9 cellular contexts compared by ENCODE assay signal in genomic region chr9:133132174-133132573, GRCh38. TPM values are rescaled to one million over a fixed set of nuclear protein-coding genes. Genes with fewer than 3 reads are reported as not detected.
DNase-seq lines count a peak whose midpoint lies in the region; ATAC-seq and TF ChIP-seq lines count a peak whose summit lies in the region.
"Had no signal": no experiment of that assay in that cellular context is flagged by ENCODE, and none has a peak within 500 bp of the region (broad histone marks: within the 10 kb centered on the region; RNA-seq: fewer than 3 reads in every experiment).

No MANE protein-coding gene starts in this region.

- no peaks in the 10 kb centered on the region for H3K36me3 ChIP-seq in HCT116 (ENCODE audit: control insufficient read depth in 1 of 2, insufficient read depth in 2 of 2, low read length in 2 of 2)
- no peaks in the 10 kb centered on the region for H3K36me3 ChIP-seq in Peyer's patch
- H3K36me3 ChIP-seq in endodermal cell (ENCODE audit: control insufficient read depth, insufficient read depth, low read length): no peaks in the 10 kb centered on the region
- H3K36me3 ChIP-seq in skeletal muscle tissue (ENCODE audit: control insufficient read depth in 3 of 3, insufficient read depth in 3 of 3, low read length in 3 of 3): peaks cover 0 to 3% (median 0%) of the 10 kb centered on the region in 3 donors
- H3K36me3 ChIP-seq in OCI-LY7 (ENCODE audit: insufficient read depth, low read length): no peaks in the 10 kb centered on the region

- H3K79me2 ChIP-seq in HCT116 (ENCODE audit: insufficient read depth, low read length): peaks cover 49% of the 10 kb centered on the region
- no peaks in the 10 kb centered on the region for H3K79me2 ChIP-seq in OCI-LY7 (ENCODE audit: insufficient read depth, low read depth, low read length)

- TF ChIP-seq POLR2A in HCT116 (IDR thresholded peaks at IDR 0.05; ENCODE audit: borderline replicate concordance, extremely low read depth, insufficient read depth, insufficient read length) (no peak), Peyer's patch (IDR thresholded peaks at IDR 0.05) (no peak)

- RAD21 ChIA-PET in HCT116 (lab: Charles Lee; ENCODE audit: low non-redundant PET in 1 of 2, low total read pairs in 2 of 2, uncharacterized antibody in 2 of 2, unreplicated experiment in 2 of 2): no interaction called here

- POLR2A ChIA-PET in HCT116 (lab: Charles Lee) (no interaction called here), OCI-LY7 (lab: Charles Lee) (no interaction called here)

- no peak overlapping the region for H3K4me3 Mint-ChIP-seq in endodermal cell

- BruUV-seq in HCT116 (replicated peaks; lab: Mats Ljungman, UMichigan) (no TSS peak), OCI-LY7 (replicated peaks; lab: Mats Ljungman, UMichigan) (no TSS peak)

- H3K4me1 ChIP-seq in HCT116 (ENCODE audit: control insufficient read depth in 1 of 2, insufficient read depth in 2 of 2, low read length in 2 of 2): peaks cover 46 to 72% of the 10 kb centered on the region in 2 experiments
- H3K4me1 ChIP-seq in Peyer's patch: peaks cover 30 to 88% (median 42%) of the 10 kb centered on the region in 4 donors
- peaks cover 15% of the 10 kb centered on the region for H3K4me1 ChIP-seq in endodermal cell (ENCODE audit: control insufficient read depth, insufficient read depth, low read length)
- H3K4me1 ChIP-seq in skeletal muscle tissue (ENCODE audit: control insufficient read depth in 3 of 3, insufficient read depth in 3 of 3, low read length in 3 of 3): peaks cover 62 to 80% (median 66%) of the 10 kb centered on the region in 3 donors
- peaks cover 24% of the 10 kb centered on the region for H3K4me1 ChIP-seq in OCI-LY7 (ENCODE audit: insufficient read depth, low read length, poor library complexity, severe bottlenecking)

- H3K9me2 ChIP-seq in HCT116 (ENCODE audit: insufficient read depth) (no peaks in the 10 kb centered on the region), OCI-LY7 (ENCODE audit: insufficient read depth, low read length) (no peaks in the 10 kb centered on the region)

- H3K9me3 Mint-ChIP-seq in endodermal cell: no peaks in the 10 kb centered on the region

- CTCF ChIA-PET in HCT116 (lab: Charles Lee): interaction anchor here (0.7 to 4.2 kb wide), 3 partner anchors 12 to 1571 kb away, joined by 3 to 61 read pairs (median 3); no protein-coding TSS in a partner anchor
- CTCF ChIA-PET in OCI-LY7 (lab: Charles Lee; ENCODE audit: unreplicated experiment): interaction anchor here (1.2 kb wide), 1 partner anchor 12 kb away, joined by 7 read pairs; no protein-coding TSS in a partner anchor

- H3K9ac ChIP-seq in HCT116 (ENCODE audit: low read length) (no peak overlapping the region), endodermal cell (ENCODE audit: extremely low read depth, low read length, poor library complexity, severe bottlenecking) (no peak overlapping the region), skeletal muscle tissue (ENCODE audit: low read depth in 1 of 3, low read length in 3 of 3) (peak overlapping the region; percentile 59 to 68 (median 63))

- H3K27ac ChIP-seq in HCT116 (ENCODE audit: low read depth, low read length) (no peak overlapping the region), Peyer's patch (peak overlapping the region; percentile 91 to 98 (median 94)), endodermal cell (ENCODE audit: low read depth, low read length) (no peak overlapping the region), skeletal muscle tissue (ENCODE audit: low read depth, low read length) (peak overlapping the region; percentile 94), OCI-LY7 (ENCODE audit: low read depth, low read length, poor library complexity, severe bottlenecking) (no peak overlapping the region)

- no peak for ATAC-seq in HCT116
- ATAC-seq in HG03159 (IDR thresholded peaks at IDR 0.05; ENCODE audit: unreplicated experiment): no peak

- intact Hi-C loops in HCT116 (cut with micrococcal nuclease) (no loop called here), OCI-LY7 (cut with micrococcal nuclease; ENCODE audit: unreplicated experiment) (no loop called here)

- no peaks in the 10 kb centered on the region for H3K27me3 Mint-ChIP-seq in endodermal cell (ENCODE audit: insufficient read depth)

- WGBS in endodermal cell (ENCODE audit: insufficient coverage in 1 of 2, insufficient read length in 1 of 2), 2 experiments: 90 to 94% methylated on average over 9 to 16 of the region's 16 CpGs

- no peak for TF ChIP-seq CTCF in HCT116 (IDR thresholded peaks at IDR 0.05 in 2 of 3, conservative IDR thresholded peaks at IDR 0.05 in 1 of 3; ENCODE audit: borderline replicate concordance in 1 of 3, insufficient read depth in 1 of 3, low read depth in 2 of 3, low read length in 2 of 3)
- no peak for TF ChIP-seq CTCF in Peyer's patch (IDR thresholded peaks at IDR 0.05)
- TF ChIP-seq CTCF in endodermal cell (conservative IDR thresholded peaks at IDR 0.05): no peak
- no peak for TF ChIP-seq CTCF in OCI-LY7 (conservative IDR thresholded peaks at IDR 0.05; ENCODE audit: low read length)

- no peak for TF ChIP-seq RAD21 in HCT116 (IDR thresholded peaks at IDR 0.05; ENCODE audit: low read depth)

- peaks cover 1% of the 10 kb centered on the region for H3K36me3 Mint-ChIP-seq in endodermal cell (ENCODE audit: low read depth)

- no peaks in the 10 kb centered on the region for H3K9me3 ChIP-seq in HCT116 (ENCODE audit: control insufficient read depth in 1 of 2, insufficient read depth in 1 of 2, low read depth in 1 of 2, low read length in 2 of 2)
- no peaks in the 10 kb centered on the region for H3K9me3 ChIP-seq in Peyer's patch
- H3K9me3 ChIP-seq in endodermal cell (ENCODE audit: control insufficient read depth, low read length): no peaks in the 10 kb centered on the region
- H3K9me3 ChIP-seq in skeletal muscle tissue (ENCODE audit: control insufficient read depth in 3 of 3, low read length in 3 of 3): no peaks in the 10 kb centered on the region
- H3K9me3 ChIP-seq in OCI-LY7 (ENCODE audit: low read length): no peaks in the 10 kb centered on the region

- no peaks in the 10 kb centered on the region for H3K27me3 ChIP-seq in HCT116 (ENCODE audit: insufficient read depth, low read length)
- H3K27me3 ChIP-seq in Peyer's patch: no peaks in the 10 kb centered on the region
- no peaks in the 10 kb centered on the region for H3K27me3 ChIP-seq in endodermal cell (ENCODE audit: control insufficient read depth, insufficient read depth, low read length, poor library complexity, severe bottlenecking)
- H3K27me3 ChIP-seq in skeletal muscle tissue (ENCODE audit: control insufficient read depth in 3 of 3, insufficient read depth in 3 of 3, low read length in 3 of 3): no peaks in the 10 kb centered on the region

- H3K4me3 ChIP-seq in HCT116 (replicated peaks in 1 of 2; ENCODE audit: low read depth in 1 of 2, low read length in 2 of 2) (no peak overlapping the region), Peyer's patch (no peak overlapping the region), endodermal cell (ENCODE audit: low read length) (no peak overlapping the region), skeletal muscle tissue (ENCODE audit: low read length in 3 of 3) (peak overlapping the region in 2 of 3 donors; percentile 6 to 13), OCI-LY7 (ENCODE audit: low read depth, low read length, poor library complexity, severe bottlenecking) (no peak overlapping the region)

- peaks cover 13% of the 10 kb centered on the region; the same call in 1 of the 2 replicates for H4K20me1 ChIP-seq in HCT116 (ENCODE audit: insufficient read depth)
- no peaks in the 10 kb centered on the region for H4K20me1 ChIP-seq in OCI-LY7 (ENCODE audit: insufficient read depth, low read length)

- no peak overlapping the region for H2AFZ ChIP-seq in HCT116 (ENCODE audit: low read depth, low read length, poor library complexity, severe bottlenecking)
- no peak overlapping the region for H2AFZ ChIP-seq in OCI-LY7 (ENCODE audit: low read length)

- peaks cover 12% of the 10 kb centered on the region for H3K4me1 Mint-ChIP-seq in endodermal cell

- H3K4me2 ChIP-seq in HCT116 (ENCODE audit: low read length): 0 out of 2 replicates have a peak overlapping the region, but pooled peaks have one; percentile 5
- H3K4me2 ChIP-seq in OCI-LY7 (ENCODE audit: low read length): no peak overlapping the region

- DNase-seq in HCT116 (ENCODE audit: low read depth, low spot score): no peak
- no peak for DNase-seq in Peyer's patch
- DNase-seq in endodermal cell: no peak
- no peak for DNase-seq in KG1 (lab: John Stamatoyannopoulos, UW)
- DNase-seq in OCI-LY7 (ENCODE audit: low spot score): no peak
- DNase-seq: GOT3, kidney glomerular epithelial cell had no signal

- H3K27ac Mint-ChIP-seq in endodermal cell: peak overlapping the region; percentile 44

TF ChIP-seq in HCT116, 20 proteins besides CTCF, POLR2A, EP300 and RAD21 (continues in another document):
- TF ChIP-seq EZH2phosphoT487 (IDR thresholded peaks at IDR 0.05; ENCODE audit: borderline replicate concordance) (no peak), CBX3 (IDR thresholded peaks at IDR 0.05; ENCODE audit: low read depth) (no peak)

RNA-seq across cellular contexts. Expression of gene RALGDS, which starts 11.1 kb away (rescaled TPM):
- total RNA-seq in HCT116 (2021; ENCODE audit: unreplicated experiment) (36.1 TPM), Peyer's patch (100 to 1,000 TPM in 2 of 4 donors, 10 to 100 TPM in 2; 53.1 to 237 (median 139) TPM), endodermal cell (10 to 100 TPM; 28.0 to 30.7 TPM), skeletal muscle tissue (26.1 TPM), OCI-LY7 (2022) (23.8 and 28.6 TPM in 2 replicates)
- 42.3 and 53.5 TPM in 2 replicates for polyA plus RNA-seq in HCT116 (2012)
- polyA plus RNA-seq in endodermal cell (2013, experiment 1 of 2): 79.9 TPM
- polyA plus RNA-seq in endodermal cell (2013, experiment 2 of 2): 71.6 TPM
- 22.0 and 28.2 TPM in 2 replicates for total RNA-seq in OCI-LY7 (2014; rRNA removed; shearing (Covaris generic))

RNA-seq across cellular contexts. Expression of gene GBGT1, which starts 31.5 kb away (rescaled TPM):
- total RNA-seq in HCT116 (2021; ENCODE audit: unreplicated experiment) (0.34 TPM), Peyer's patch (10 to 100 TPM in 3 of 4 donors, 1 to 10 TPM in 1; 7.0 to 49.5 (median 14.1) TPM), endodermal cell (10 to 100 TPM; 28.2 to 29.1 TPM), skeletal muscle tissue (2.6 TPM), OCI-LY7 (2022) (3.9 and 5.9 TPM in 2 replicates)
- not detected in 2 replicates for polyA plus RNA-seq in HCT116 (2012)
- polyA plus RNA-seq in endodermal cell (2013, experiment 1 of 2): 7.5 TPM
- polyA plus RNA-seq in endodermal cell (2013, experiment 2 of 2): 7.8 TPM
- 2.1 and 2.6 TPM in 2 replicates for total RNA-seq in OCI-LY7 (2014; rRNA removed; shearing (Covaris generic))

Comparison
In these comparisons a context has a peak if more than half of its experiments do, and no peak if none do; other contexts are left out.
1. H3K27ac ChIP-seq: peak in Peyer's patch (4 of 4) and skeletal muscle tissue (single experiment); none in HCT116 (single experiment), endodermal cell (single experiment) and OCI-LY7 (single experiment).
2. H3K4me3 ChIP-seq: peak in skeletal muscle tissue (2 of 3); none in HCT116 (0 of 2), Peyer's patch (0 of 4), endodermal cell (single experiment) and OCI-LY7 (single experiment).
3. H3K9ac ChIP-seq: peak in skeletal muscle tissue (3 of 3); none in HCT116 (single experiment) and endodermal cell (single experiment).